Comparison of ENCODE assay signal across 8 cellular contexts in the genomic region with DNA sequence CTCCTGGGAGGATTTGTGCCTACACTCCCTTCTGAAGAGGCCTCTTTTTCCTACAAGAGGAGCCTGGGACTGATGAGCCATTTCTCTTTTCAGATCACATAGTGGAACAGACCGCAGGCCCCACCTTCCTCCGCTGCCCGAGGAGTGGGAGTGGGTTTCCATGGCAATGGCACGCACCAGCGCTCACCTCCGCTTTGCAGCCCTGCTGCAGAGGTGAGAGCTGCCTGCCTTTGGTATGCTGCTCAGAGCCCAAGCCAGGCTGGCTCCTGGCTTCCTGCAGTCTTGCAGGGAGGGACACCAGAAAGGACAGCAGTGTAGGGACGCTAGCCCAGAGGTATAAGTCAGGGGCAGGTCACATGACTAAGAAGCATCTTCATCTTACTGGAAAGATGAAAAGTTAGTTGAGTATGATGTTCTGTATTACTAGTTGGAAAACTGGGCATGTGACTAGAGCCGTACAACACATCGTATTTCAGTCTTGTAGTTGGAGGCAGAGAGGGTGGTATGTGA.
DNase-seq lines count a peak whose midpoint lies in the region; ATAC-seq lines count a peak whose summit lies in the region.

No MANE protein-coding gene starts in this region.

- peak; percentile 66 for ATAC-seq in HG02981 (IDR thresholded peaks at IDR 0.05; ENCODE audit: unreplicated experiment)

- DNase-seq in stimulated activated CD4-positive, alpha-beta T cell treated with anti-CD3 and anti-CD28 coated beads, Interleukin-4, amount 100 ng/mL, for 24 hours = peak; percentile 19
- DNase-seq in stimulated activated CD4-positive, alpha-beta T cell treated with anti-CD3 and anti-CD28 coated beads, Interleukin-4, amount 100 ng/mL, for 1 hour = no peak
- peak; percentile 73 for DNase-seq in NCI-H2227 (lab: John Stamatoyannopoulos, UW; ENCODE audit: unreplicated experiment)
- peak; percentile 63 for DNase-seq in iPS-NIHi11 (ENCODE audit: low spot score)
- no peak for DNase-seq in COLO829 (ENCODE audit: low spot score)
- DNase-seq in NCI-H226 = no peak
- no peak for DNase-seq in middle frontal gyrus (ENCODE audit: extremely low spot score, low spot score)

Comparison
In these comparisons a context has a peak if more than half of its experiments do, and no peak if none do; other contexts are left out.
1. DNase-seq: peak in stimulated activated CD4-positive, alpha-beta T cell treated with anti-CD3 and anti-CD28 coated beads, Interleukin-4, amount 100 ng/mL, for 24 hours (single experiment), NCI-H2227 (single experiment) and iPS-NIHi11 (single experiment); none in stimulated activated CD4-positive, alpha-beta T cell treated with anti-CD3 and anti-CD28 coated beads, Interleukin-4, amount 100 ng/mL, for 1 hour (single experiment), COLO829 (single experiment), NCI-H226 (single experiment) and middle frontal gyrus (single experiment).